25 cellular contexts compared by ENCODE assay signal in genomic region chr18:53689886-53690285, GRCh38.
"Had no signal": no experiment of that assay in that cellular context is flagged by ENCODE, and none has a peak within 500 bp of the region (broad histone marks: within the 10 kb centered on the region; RNA-seq: fewer than 3 reads in every experiment).

No MANE protein-coding gene starts in this region.

- H3K27ac ChIP-seq: left ventricle myocardium inferior, ovary, right atrium auricular region, right lobe of liver, tibial nerve, uterus had no signal

- H3K36me3 Mint-ChIP-seq: memory B cell; naive thymus-derived CD4-positive, alpha-beta T cell; natural killer cell treated with Interleukin-12 subunit alpha and Interleukin-12 subunit beta and Interleukin-15 and Interleukin-18, amount 100 ng/mL, for 72 hours; stimulated activated memory B cell treated with anti-CD40 and anti-IgM and Interleukin-4, amounts not matched to agents 10 μg/mL and 1 μg/mL and 100 μg/mL, for 72 hours; type B pancreatic cell had no signal

- H3K9me3 Mint-ChIP-seq: memory B cell; stimulated activated memory B cell treated with anti-CD40 and anti-IgM and Interleukin-4, amounts not matched to agents 10 μg/mL and 1 μg/mL and 100 μg/mL, for 72 hours; type B pancreatic cell had no signal

- ATAC-seq: mucosa of descending colon; naive thymus-derived CD4-positive, alpha-beta T cell; natural killer cell treated with Interleukin-12 subunit alpha and Interleukin-12 subunit beta and Interleukin-15 and Interleukin-18, amount 100 ng/mL, for 72 hours; right lobe of liver; stimulated activated memory B cell treated with anti-CD40 and anti-IgM and Interleukin-4, amounts not matched to agents 10 μg/mL and 1 μg/mL and 100 μg/mL, for 72 hours; stimulated activated naive CD8-positive, alpha-beta T cell treated with anti-CD3 and anti-CD28 coated beads, Interleukin-15, amount 100 ng/mL, for 72 hours had no signal

- DNase-seq: hypothalamus; islet precursor cell; left ventricle myocardium inferior; midbrain; mucosa of descending colon; naive thymus-derived CD4-positive, alpha-beta T cell; ovary; right lobe of liver; stimulated activated CD4-positive, alpha-beta T cell treated with anti-CD3 and anti-CD28 coated beads, Interleukin-1b, Interleukin-23, amount 100 ng/mL, for 48 hours; stimulated activated CD4-positive, alpha-beta T cell treated with anti-CD3 and anti-CD28 coated beads, Interleukin-2, amount 100 ng/mL, for 48 hours; stimulated activated CD4-positive, alpha-beta T cell treated with anti-CD3 and anti-CD28 coated beads, Interleukin-4, amount 100 ng/mL, for 4 hours; stimulated activated CD8-positive, alpha-beta memory T cell treated with anti-CD3 and anti-CD28 coated beads, Interleukin-4, amount 100 ng/mL, for 48 hours; stimulated activated naive CD4-positive, alpha-beta T cell treated with Interleukin-2 at 50 U/mL for 16 hours; stimulated activated naive CD8-positive, alpha-beta T cell treated with anti-CD3 and anti-CD28 coated beads, Interleukin-15, amount 100 ng/mL, for 72 hours; substantia nigra; uterus had no signal

- H3K27me3 ChIP-seq: ovary, right atrium auricular region, right lobe of liver, tibial nerve, uterus had no signal

- H3K4me3 ChIP-seq: left ventricle myocardium inferior, lung, mucosa of descending colon, ovary, right atrium auricular region, right lobe of liver, smooth muscle cell, tibial nerve, uterus had no signal

- H3K36me3 ChIP-seq: left ventricle myocardium inferior, ovary, right atrium auricular region, right lobe of liver, tibial nerve, uterus had no signal

- H3K4me2 ChIP-seq: smooth muscle cell had no signal

- H3K4me1 Mint-ChIP-seq: memory B cell; naive thymus-derived CD4-positive, alpha-beta T cell; stimulated activated memory B cell treated with anti-CD40 and anti-IgM and Interleukin-4, amounts not matched to agents 10 μg/mL and 1 μg/mL and 100 μg/mL, for 72 hours; stimulated activated naive CD8-positive, alpha-beta T cell treated with anti-CD3 and anti-CD28 coated beads, Interleukin-15, amount 100 ng/mL, for 72 hours had no signal

- H3K4me1 ChIP-seq: left ventricle myocardium inferior, right atrium auricular region, right lobe of liver, tibial nerve, uterus had no signal

- H3K27ac Mint-ChIP-seq: memory B cell; naive thymus-derived CD4-positive, alpha-beta T cell; natural killer cell treated with Interleukin-12 subunit alpha and Interleukin-12 subunit beta and Interleukin-15 and Interleukin-18, amount 100 ng/mL, for 72 hours; progenitor cell of endocrine pancreas; stimulated activated memory B cell treated with anti-CD40 and anti-IgM and Interleukin-4, amounts not matched to agents 10 μg/mL and 1 μg/mL and 100 μg/mL, for 72 hours; stimulated activated naive CD8-positive, alpha-beta T cell treated with anti-CD3 and anti-CD28 coated beads, Interleukin-15, amount 100 ng/mL, for 72 hours; type B pancreatic cell had no signal

- H3K27me3 Mint-ChIP-seq: memory B cell; naive thymus-derived CD4-positive, alpha-beta T cell; natural killer cell treated with Interleukin-12 subunit alpha and Interleukin-12 subunit beta and Interleukin-15 and Interleukin-18, amount 100 ng/mL, for 72 hours; progenitor cell of endocrine pancreas; stimulated activated memory B cell treated with anti-CD40 and anti-IgM and Interleukin-4, amounts not matched to agents 10 μg/mL and 1 μg/mL and 100 μg/mL, for 72 hours; stimulated activated naive CD8-positive, alpha-beta T cell treated with anti-CD3 and anti-CD28 coated beads, Interleukin-15, amount 100 ng/mL, for 72 hours; type B pancreatic cell had no signal

- H3K4me3 Mint-ChIP-seq: memory B cell; naive thymus-derived CD4-positive, alpha-beta T cell; natural killer cell treated with Interleukin-12 subunit alpha and Interleukin-12 subunit beta and Interleukin-15 and Interleukin-18, amount 100 ng/mL, for 72 hours; stimulated activated memory B cell treated with anti-CD40 and anti-IgM and Interleukin-4, amounts not matched to agents 10 μg/mL and 1 μg/mL and 100 μg/mL, for 72 hours; stimulated activated naive CD8-positive, alpha-beta T cell treated with anti-CD3 and anti-CD28 coated beads, Interleukin-15, amount 100 ng/mL, for 72 hours; type B pancreatic cell had no signal

- H3K9me3 ChIP-seq: left ventricle myocardium inferior, mucosa of descending colon, ovary, right atrium auricular region, right lobe of liver, tibial nerve, uterus had no signal
